Comparison of ENCODE assay signal across 10 cellular contexts in genomic region chr6:51016489-51016888, GRCh38.
"Had no signal": no experiment of that assay in that cellular context is flagged by ENCODE, and none has a peak within 500 bp of the region (broad histone marks: within the 10 kb centered on the region; RNA-seq: fewer than 3 reads in every experiment).

No MANE protein-coding gene starts in this region.

- H3K36me3 ChIP-seq: HAP-1 had no signal

- DNase-seq: GM23248, GOT3, H7, HFFc6, IMR-90, KG1 had no signal

- H3K4me3 ChIP-seq: GM23248, HAP-1, K562 had no signal

- H3K4me1 ChIP-seq: HAP-1 had no signal

- H2AFZ ChIP-seq: GM23248 had no signal

- H3K9ac ChIP-seq: GM23248 had no signal

- H3K9me3 ChIP-seq: HAP-1 had no signal

- ATAC-seq: HCT116, K562 had no signal

- H3K27ac ChIP-seq: GM23248 had no signal

- FAIRE-seq: HTR-8/SVneo, K562 had no signal
